In genomic region chr12:92933606-92934005, GRCh38 we compare ENCODE assay signal across 20 cellular contexts. TPM values are rescaled to one million over a fixed set of nuclear protein-coding genes. Genes with fewer than 3 reads are reported as not detected.
DNase-seq lines count a peak whose midpoint lies in the region; ATAC-seq and TF ChIP-seq lines count a peak whose summit lies in the region.
"Had no signal": no experiment of that assay in that cellular context is flagged by ENCODE, and none has a peak within 500 bp of the region (broad histone marks: within the 10 kb centered on the region; RNA-seq: fewer than 3 reads in every experiment).

No MANE protein-coding gene starts in this region.

- no peak overlapping the region for H3K4me3 ChIP-seq in NT2/D1 (ENCODE audit: insufficient read length, low read depth)
- H3K4me3 ChIP-seq in iPS-20b (ENCODE audit: low read length): peak overlapping the region; percentile 23; the same call in 1 of the 2 replicates

- H2AFZ ChIP-seq in H9 (ENCODE audit: low read length): no peak overlapping the region

- DNase-seq in H9 (peak; percentile 49), NT2/D1 (ENCODE audit: low read depth, low spot score) (peak; percentile 38), GM10248 (ENCODE audit: extremely low spot score) (no peak), NCI-H2029 treated with DMSO at 0.1 percent for 48 hours (lab: John Stamatoyannopoulos, UW) (no peak), NCI-H1930 (lab: John Stamatoyannopoulos, UW) (no peak)
- DNase-seq: ACHN; C1 segment of cervical spinal cord; CD8-positive, alpha-beta memory T cell; DMS79; HCEC 1CT; NCI-H1417 treated with DMSO at 0.1 percent for 48 hours; NCI-H187 treated with DMSO at 0.1 percent for 48 hours; NCI-H345; NCI-H524 treated with DMSO at 0.1 percent for 48 hours; PC-3; RPMI8226; SHP77 treated with DMSO at 0.1 percent for 48 hours had no signal

- H3K27ac Mint-ChIP-seq in H9: peak overlapping the region; percentile 20 to 67 (median 38); a peak in 6 of 7 replicates

- H4K91ac ChIP-seq in H9 (ENCODE audit: insufficient read length, low read depth, low read length): no peak overlapping the region

- POLR2A ChIA-PET in GM10248 (lab: Yijun Ruan, JAX): no interaction called here

- H3K4me1 Mint-ChIP-seq in H9: peaks cover 37 to 45% of the 10 kb centered on the region in 2 experiments

- H3K23ac ChIP-seq in H9 (ENCODE audit: insufficient read length, low read depth, low read length): no peak overlapping the region

- H2BK120ac ChIP-seq in H9 (ENCODE audit: low read depth, low read length, poor library complexity, severe bottlenecking): no peak overlapping the region

- H2AK5ac ChIP-seq in H9 (ENCODE audit: insufficient read length, low read length): no peak overlapping the region

- H2BK12ac ChIP-seq in H9 (ENCODE audit: insufficient read length, low read depth, low read length): no peak overlapping the region

- no peak overlapping the region for H3K9ac ChIP-seq in H9 (ENCODE audit: extremely low read depth, insufficient read length, low read length)
- H3K9ac ChIP-seq in NT2/D1 (ENCODE audit: insufficient read length, low read depth): no peak overlapping the region
- no peak overlapping the region for H3K9ac ChIP-seq in iPS-20b (ENCODE audit: low read depth, low read length)

- no peak overlapping the region for H3K14ac ChIP-seq in H9 (ENCODE audit: insufficient read depth, low read length)

- no peak overlapping the region for H4K5ac ChIP-seq in H9 (ENCODE audit: insufficient read length, low read depth, low read length)

- H3K27ac ChIP-seq in H9 (ENCODE audit: insufficient read length, low read depth, low read length): no peak overlapping the region
- no peak overlapping the region for H3K27ac ChIP-seq in iPS-20b (ENCODE audit: low read length)

- H3K4me3 Mint-ChIP-seq in H9: peak overlapping the region in 1 of 2 experiments; percentile 43; a peak in 2 of 5 replicates

- no peaks in the 10 kb centered on the region for H3K27me3 ChIP-seq in H9 (ENCODE audit: insufficient read depth, low read length)
- H3K27me3 ChIP-seq in NT2/D1 (ENCODE audit: insufficient read depth, insufficient read length): no peaks in the 10 kb centered on the region
- no peaks in the 10 kb centered on the region for H3K27me3 ChIP-seq in iPS-20b (ENCODE audit: insufficient read depth, low read length)

- peaks cover 3% of the 10 kb centered on the region for H3K23me2 ChIP-seq in H9 (ENCODE audit: insufficient read length, low read depth, low read length, poor library complexity, severe bottlenecking)

- H3K79me2 ChIP-seq in H9 (ENCODE audit: insufficient read depth, low read length): no peaks in the 10 kb centered on the region

- no peak for TF ChIP-seq CTCF in H9 (conservative IDR thresholded peaks at IDR 0.05)
- no peak for TF ChIP-seq CTCF in GM10248 (IDR thresholded peaks at IDR 0.05; ENCODE audit: control extremely low read depth, extremely low read depth, low read depth, missing control alignments)

- H3K9me3 ChIP-seq in H9 (ENCODE audit: control insufficient read depth, low read depth, low read length) (no peaks in the 10 kb centered on the region), NT2/D1 (ENCODE audit: insufficient read depth, low read length) (no peaks in the 10 kb centered on the region), iPS-20b (ENCODE audit: insufficient read depth, low read depth, low read length) (no peaks in the 10 kb centered on the region)

- no peak overlapping the region for H4K8ac ChIP-seq in H9 (replicated peaks; ENCODE audit: insufficient read length, low read depth, low read length)

- no peak overlapping the region for H2BK15ac ChIP-seq in H9 (ENCODE audit: low read depth, low read length)

- no peaks in the 10 kb centered on the region for H3K9me3 Mint-ChIP-seq in H9
- H3K9me3 Mint-ChIP-seq: CD8-positive, alpha-beta memory T cell had no signal

- no peaks in the 10 kb centered on the region for H3K79me1 ChIP-seq in H9 (ENCODE audit: insufficient read depth, low read depth, low read length, poor library complexity, severe bottlenecking)

- no peak overlapping the region for H2BK5ac ChIP-seq in H9 (ENCODE audit: insufficient read length, low read length)

- H3K4me1 ChIP-seq in H9 (ENCODE audit: insufficient read depth, low read length) (peaks cover 10% of the 10 kb centered on the region; the same call in 1 of the 2 replicates), NT2/D1 (ENCODE audit: insufficient read depth, insufficient read length) (no peaks in the 10 kb centered on the region), iPS-20b (ENCODE audit: insufficient read depth, low read length) (peaks cover 15% of the 10 kb centered on the region; the same call in 1 of the 2 replicates)

- no peak overlapping the region for H2BK20ac ChIP-seq in H9 (ENCODE audit: low read depth, low read length, poor library complexity, severe bottlenecking)

- no peaks in the 10 kb centered on the region for H3K36me3 ChIP-seq in NT2/D1 (ENCODE audit: insufficient read depth, insufficient read length, low read length)
- no peaks in the 10 kb centered on the region for H3K36me3 ChIP-seq in iPS-20b (ENCODE audit: insufficient read depth, low read depth, low read length)

- no peak overlapping the region for H3K4ac ChIP-seq in H9 (ENCODE audit: low read depth, low read length)

- H3T11ph ChIP-seq in H9 (ENCODE audit: low read length): no peak overlapping the region

- CTCF ChIA-PET in GM10248 (lab: Yijun Ruan, JAX): interaction anchor here (2.0 kb wide), 1 partner anchor 10 kb away, joined by 5 read pairs; no protein-coding TSS in a partner anchor

- H3K27me3 Mint-ChIP-seq in H9 (ENCODE audit: low read depth): no peaks in the 10 kb centered on the region
- H3K27me3 Mint-ChIP-seq: CD8-positive, alpha-beta memory T cell had no signal

- no peaks in the 10 kb centered on the region for H4K20me1 ChIP-seq in H9 (ENCODE audit: control insufficient read depth, insufficient read depth, insufficient read length)

- no peak for ATAC-seq in GM18907 (IDR thresholded peaks at IDR 0.05; ENCODE audit: unreplicated experiment)
- ATAC-seq: PC-3, SK-N-SH treated with all-trans-retinoic acid at 6 μM for 48 hours had no signal

- H3K56ac ChIP-seq in H9 (ENCODE audit: insufficient read length, low read depth, low read length): no peak overlapping the region

- peak overlapping the region; percentile 5 for H3K4me2 ChIP-seq in H9 (ENCODE audit: insufficient read depth, insufficient read length, low read length)

- no peak overlapping the region for H3K18ac ChIP-seq in H9 (ENCODE audit: insufficient read length, low read depth, low read length)

- no peaks in the 10 kb centered on the region for H3K36me3 Mint-ChIP-seq in H9 (ENCODE audit: insufficient read depth in 1 of 3, low read depth in 3 of 3)
- H3K36me3 Mint-ChIP-seq: CD8-positive, alpha-beta memory T cell had no signal

- no CpG with 5 or more reads among the region's 3 CpGs for WGBS in H9 (ENCODE audit: extremely low coverage, insufficient read length, low lambda C conversion rate)

RNA-seq across cellular contexts. Expression of gene EEA1, which starts 4.5 kb away (rescaled TPM):
- total RNA-seq in H9 (2021): 11.2 and 14.9 TPM in 2 replicates

Comparison
In these comparisons a context has a peak if more than half of its experiments do, and no peak if none do; other contexts are left out.
1. DNase-seq: peak in H9 (single experiment) and NT2/D1 (single experiment); none in GM10248 (single experiment), NCI-H2029 treated with DMSO at 0.1 percent for 48 hours (single experiment) and NCI-H1930 (0 of 2).